ENCODE assay signal across 1 cellular context in the genomic region with DNA sequence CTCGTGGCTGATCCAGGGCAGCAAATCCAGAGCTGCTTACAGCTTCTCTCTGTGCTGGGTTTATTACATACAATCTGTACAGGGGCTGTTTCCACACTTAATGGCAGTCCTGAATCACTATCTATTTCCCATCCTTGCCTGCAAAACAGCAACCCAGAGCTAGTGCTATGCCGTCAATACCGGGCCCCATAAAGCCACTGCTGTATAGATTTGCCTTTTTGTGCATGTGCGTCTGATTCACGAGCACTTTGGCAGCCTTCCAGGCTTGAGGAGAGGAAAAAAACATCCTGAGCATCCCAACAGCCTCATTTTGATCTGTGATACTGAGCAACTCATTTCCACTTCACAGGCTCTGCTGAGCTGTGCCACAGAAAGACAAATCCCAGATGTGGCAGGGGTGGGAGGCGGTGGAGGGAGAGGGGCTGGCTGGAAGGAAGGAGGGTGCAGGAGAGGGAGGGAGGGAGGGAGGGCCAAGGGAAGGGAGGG.
TF ChIP-seq lines count a peak whose summit lies in the region.

No MANE protein-coding gene starts in this region.

TF ChIP-seq in HCT116, 20 proteins besides CTCF, POLR2A, EP300 and RAD21 (continued from another document):
- TF ChIP-seq, protein P1, sequence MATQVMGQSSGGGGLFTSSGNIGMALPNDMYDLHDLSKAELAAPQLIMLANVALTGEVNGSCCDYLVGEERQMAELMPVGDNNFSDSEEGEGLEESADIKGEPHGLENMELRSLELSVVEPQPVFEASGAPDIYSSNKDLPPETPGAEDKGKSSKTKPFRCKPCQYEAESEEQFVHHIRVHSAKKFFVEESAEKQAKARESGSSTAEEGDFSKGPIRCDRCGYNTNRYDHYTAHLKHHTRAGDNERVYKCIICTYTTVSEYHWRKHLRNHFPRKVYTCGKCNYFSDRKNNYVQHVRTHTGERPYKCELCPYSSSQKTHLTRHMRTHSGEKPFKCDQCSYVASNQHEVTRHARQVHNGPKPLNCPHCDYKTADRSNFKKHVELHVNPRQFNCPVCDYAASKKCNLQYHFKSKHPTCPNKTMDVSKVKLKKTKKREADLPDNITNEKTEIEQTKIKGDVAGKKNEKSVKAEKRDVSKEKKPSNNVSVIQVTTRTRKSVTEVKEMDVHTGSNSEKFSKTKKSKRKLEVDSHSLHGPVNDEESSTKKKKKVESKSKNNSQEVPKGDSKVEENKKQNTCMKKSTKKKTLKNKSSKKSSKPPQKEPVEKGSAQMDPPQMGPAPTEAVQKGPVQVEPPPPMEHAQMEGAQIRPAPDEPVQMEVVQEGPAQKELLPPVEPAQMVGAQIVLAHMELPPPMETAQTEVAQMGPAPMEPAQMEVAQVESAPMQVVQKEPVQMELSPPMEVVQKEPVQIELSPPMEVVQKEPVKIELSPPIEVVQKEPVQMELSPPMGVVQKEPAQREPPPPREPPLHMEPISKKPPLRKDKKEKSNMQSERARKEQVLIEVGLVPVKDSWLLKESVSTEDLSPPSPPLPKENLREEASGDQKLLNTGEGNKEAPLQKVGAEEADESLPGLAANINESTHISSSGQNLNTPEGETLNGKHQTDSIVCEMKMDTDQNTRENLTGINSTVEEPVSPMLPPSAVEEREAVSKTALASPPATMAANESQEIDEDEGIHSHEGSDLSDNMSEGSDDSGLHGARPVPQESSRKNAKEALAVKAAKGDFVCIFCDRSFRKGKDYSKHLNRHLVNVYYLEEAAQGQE (IDR thresholded peaks at IDR 0.05; ENCODE audit: low read depth) = no peak
- no peak for TF ChIP-seq YY1 (IDR thresholded peaks at IDR 0.05; ENCODE audit: extremely low read depth, insufficient replicate concordance, low read depth, low read length)
- TF ChIP-seq SP1 (IDR thresholded peaks at IDR 0.05; ENCODE audit: low read depth) = no peak
- TF ChIP-seq, protein P2, sequence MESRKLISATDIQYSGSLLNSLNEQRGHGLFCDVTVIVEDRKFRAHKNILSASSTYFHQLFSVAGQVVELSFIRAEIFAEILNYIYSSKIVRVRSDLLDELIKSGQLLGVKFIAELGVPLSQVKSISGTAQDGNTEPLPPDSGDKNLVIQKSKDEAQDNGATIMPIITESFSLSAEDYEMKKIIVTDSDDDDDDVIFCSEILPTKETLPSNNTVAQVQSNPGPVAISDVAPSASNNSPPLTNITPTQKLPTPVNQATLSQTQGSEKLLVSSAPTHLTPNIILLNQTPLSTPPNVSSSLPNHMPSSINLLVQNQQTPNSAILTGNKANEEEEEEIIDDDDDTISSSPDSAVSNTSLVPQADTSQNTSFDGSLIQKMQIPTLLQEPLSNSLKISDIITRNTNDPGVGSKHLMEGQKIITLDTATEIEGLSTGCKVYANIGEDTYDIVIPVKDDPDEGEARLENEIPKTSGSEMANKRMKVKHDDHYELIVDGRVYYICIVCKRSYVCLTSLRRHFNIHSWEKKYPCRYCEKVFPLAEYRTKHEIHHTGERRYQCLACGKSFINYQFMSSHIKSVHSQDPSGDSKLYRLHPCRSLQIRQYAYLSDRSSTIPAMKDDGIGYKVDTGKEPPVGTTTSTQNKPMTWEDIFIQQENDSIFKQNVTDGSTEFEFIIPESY (IDR thresholded peaks at IDR 0.05; ENCODE audit: extremely low read depth, insufficient replicate concordance, low read length) = no peak
- no peak for TF ChIP-seq JUND (IDR thresholded peaks at IDR 0.05)
TF ChIP-seq in HCT116: peak in this region for 0.
